1 cellular context compared by ENCODE assay signal in genomic region chr16:11630230-11631056, GRCh38.
A peak's percentile ranks its signal among the peaks of the same experiment; 100 is the strongest.
TF ChIP-seq lines count a peak whose summit lies in the region.

No MANE protein-coding gene starts in this region.

TF ChIP-seq in HepG2, 621 proteins besides CTCF, POLR2A, EP300 and RAD21 (continued from another document and continues in another):
- TF ChIP-seq RBFOX2 (IDR thresholded peaks at IDR 0.05; ENCODE audit: low read depth, low read length) (no peak), HHEX (CRISPR knock-in tag; IDR thresholded peaks at IDR 0.05) (no peak), ZNF607 (CRISPR knock-in tag; IDR thresholded peaks at IDR 0.05; ENCODE audit: borderline replicate concordance) (no peak), YEATS2 (CRISPR knock-in tag; IDR thresholded peaks at IDR 0.05; ENCODE audit: borderline replicate concordance) (no peak), ZFP37 (CRISPR knock-in tag; IDR thresholded peaks at IDR 0.05; ENCODE audit: borderline replicate concordance) (no peak), NFE2 (CRISPR knock-in tag; IDR thresholded peaks at IDR 0.05) (no peak), IRX3 (CRISPR knock-in tag; IDR thresholded peaks at IDR 0.05; ENCODE audit: borderline replicate concordance, low read depth) (no peak), NFYB (CRISPR knock-in tag; IDR thresholded peaks at IDR 0.05) (no peak), KLF6 (CRISPR knock-in tag; IDR thresholded peaks at IDR 0.05) (no peak), CEBPB (IDR thresholded peaks at IDR 0.05; ENCODE audit: borderline replicate concordance, low read depth, low read length) (peak; percentile 12; the same call in 1 of the 2 replicates), TAF15 (IDR thresholded peaks at IDR 0.05; ENCODE audit: low read depth, low read length, poor library complexity, severe bottlenecking) (no peak), ELF1 (CRISPR knock-in tag; IDR thresholded peaks at IDR 0.05) (no peak), ZNF34 (CRISPR knock-in tag; IDR thresholded peaks at IDR 0.05; ENCODE audit: borderline replicate concordance) (no peak), HNF4A (CRISPR knock-in tag; IDR thresholded peaks at IDR 0.05) (0 out of 2 replicates have a peak, but pooled peaks have one; percentile 4), ASH2L (IDR thresholded peaks at IDR 0.05; ENCODE audit: insufficient read length, low read depth, low read length) (peak; percentile 25), FOSL2 (CRISPR knock-in tag; IDR thresholded peaks at IDR 0.05) (peak; percentile 21; the same call in 1 of the 2 replicates), ZNF350 (CRISPR knock-in tag; IDR thresholded peaks at IDR 0.05; ENCODE audit: borderline replicate concordance, low read depth) (peak; percentile 63), MAFF (IDR thresholded peaks at IDR 0.05; ENCODE audit: low read depth, low read length) (no peak), RFXAP (CRISPR knock-in tag; IDR thresholded peaks at IDR 0.05; ENCODE audit: borderline replicate concordance) (no peak), UBTF (CRISPR knock-in tag; IDR thresholded peaks at IDR 0.05) (no peak; the same call in 1 of the 2 replicates), HNRNPL (IDR thresholded peaks at IDR 0.05; ENCODE audit: low read depth, low read length) (no peak), NFKB2 (CRISPR knock-in tag; IDR thresholded peaks at IDR 0.05; ENCODE audit: borderline replicate concordance) (peak; percentile 37; the same call in 1 of the 2 replicates), ZNF878 (CRISPR knock-in tag; IDR thresholded peaks at IDR 0.05) (no peak), KAT2B (IDR thresholded peaks at IDR 0.05; ENCODE audit: borderline replicate concordance, low read depth, low read length) (no peak), MXD3 (CRISPR knock-in tag; IDR thresholded peaks at IDR 0.05) (no peak), TOE1 (CRISPR knock-in tag; IDR thresholded peaks at IDR 0.05) (no peak), ZNF205 (CRISPR knock-in tag; IDR thresholded peaks at IDR 0.05) (no peak), ATF7 (IDR thresholded peaks at IDR 0.05) (no peak), ATF7 (CRISPR knock-in tag; IDR thresholded peaks at IDR 0.05) (no peak), PITX1 (CRISPR knock-in tag; IDR thresholded peaks at IDR 0.05) (0 out of 2 replicates have a peak, but pooled peaks have one; percentile 24), ZBTB20 (CRISPR knock-in tag; IDR thresholded peaks at IDR 0.05; ENCODE audit: borderline replicate concordance, low read depth) (no peak), ZNF407 (CRISPR knock-in tag; IDR thresholded peaks at IDR 0.05; ENCODE audit: not compliant biosample characterization) (no peak), POLR2AphosphoS2 (IDR thresholded peaks at IDR 0.05; ENCODE audit: low read depth, low read length) (no peak), ZNF292 (CRISPR knock-in tag; IDR thresholded peaks at IDR 0.05; ENCODE audit: borderline replicate concordance, low read depth) (peak; percentile 41; the same call in 1 of the 2 replicates), ZNF841 (CRISPR knock-in tag; IDR thresholded peaks at IDR 0.05; ENCODE audit: borderline replicate concordance) (no peak), ESRRA (CRISPR knock-in tag; IDR thresholded peaks at IDR 0.05; ENCODE audit: low read depth) (no peak), ZNF263 (CRISPR knock-in tag; IDR thresholded peaks at IDR 0.05) (0 out of 2 replicates have a peak, but pooled peaks have one; percentile 32), SOX13 (IDR thresholded peaks at IDR 0.05) (no peak), SOX13 (CRISPR knock-in tag; conservative IDR thresholded peaks at IDR 0.05 in 1 of 2, IDR thresholded peaks at IDR 0.05 in 1 of 2) (no peak)
- TF ChIP-seq, protein P1, sequence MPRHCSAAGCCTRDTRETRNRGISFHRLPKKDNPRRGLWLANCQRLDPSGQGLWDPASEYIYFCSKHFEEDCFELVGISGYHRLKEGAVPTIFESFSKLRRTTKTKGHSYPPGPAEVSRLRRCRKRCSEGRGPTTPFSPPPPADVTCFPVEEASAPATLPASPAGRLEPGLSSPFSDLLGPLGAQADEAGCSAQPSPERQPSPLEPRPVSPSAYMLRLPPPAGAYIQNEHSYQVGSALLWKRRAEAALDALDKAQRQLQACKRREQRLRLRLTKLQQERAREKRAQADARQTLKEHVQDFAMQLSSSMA (CRISPR knock-in tag; IDR thresholded peaks at IDR 0.05): no peak
- TF ChIP-seq, protein P2, sequence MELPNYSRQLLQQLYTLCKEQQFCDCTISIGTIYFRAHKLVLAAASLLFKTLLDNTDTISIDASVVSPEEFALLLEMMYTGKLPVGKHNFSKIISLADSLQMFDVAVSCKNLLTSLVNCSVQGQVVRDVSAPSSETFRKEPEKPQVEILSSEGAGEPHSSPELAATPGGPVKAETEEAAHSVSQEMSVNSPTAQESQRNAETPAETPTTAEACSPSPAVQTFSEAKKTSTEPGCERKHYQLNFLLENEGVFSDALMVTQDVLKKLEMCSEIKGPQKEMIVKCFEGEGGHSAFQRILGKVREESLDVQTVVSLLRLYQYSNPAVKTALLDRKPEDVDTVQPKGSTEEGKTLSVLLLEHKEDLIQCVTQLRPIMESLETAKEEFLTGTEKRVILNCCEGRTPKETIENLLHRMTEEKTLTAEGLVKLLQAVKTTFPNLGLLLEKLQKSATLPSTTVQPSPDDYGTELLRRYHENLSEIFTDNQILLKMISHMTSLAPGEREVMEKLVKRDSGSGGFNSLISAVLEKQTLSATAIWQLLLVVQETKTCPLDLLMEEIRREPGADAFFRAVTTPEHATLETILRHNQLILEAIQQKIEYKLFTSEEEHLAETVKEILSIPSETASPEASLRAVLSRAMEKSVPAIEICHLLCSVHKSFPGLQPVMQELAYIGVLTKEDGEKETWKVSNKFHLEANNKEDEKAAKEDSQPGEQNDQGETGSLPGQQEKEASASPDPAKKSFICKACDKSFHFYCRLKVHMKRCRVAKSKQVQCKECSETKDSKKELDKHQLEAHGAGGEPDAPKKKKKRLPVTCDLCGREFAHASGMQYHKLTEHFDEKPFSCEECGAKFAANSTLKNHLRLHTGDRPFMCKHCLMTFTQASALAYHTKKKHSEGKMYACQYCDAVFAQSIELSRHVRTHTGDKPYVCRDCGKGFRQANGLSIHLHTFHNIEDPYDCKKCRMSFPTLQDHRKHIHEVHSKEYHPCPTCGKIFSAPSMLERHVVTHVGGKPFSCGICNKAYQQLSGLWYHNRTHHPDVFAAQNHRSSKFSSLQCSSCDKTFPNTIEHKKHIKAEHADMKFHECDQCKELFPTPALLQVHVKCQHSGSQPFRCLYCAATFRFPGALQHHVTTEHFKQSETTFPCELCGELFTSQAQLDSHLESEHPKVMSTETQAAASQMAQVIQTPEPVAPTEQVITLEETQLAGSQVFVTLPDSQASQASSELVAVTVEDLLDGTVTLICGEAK (IDR thresholded peaks at IDR 0.05): no peak
- TF ChIP-seq, protein P2 (CRISPR knock-in tag; IDR thresholded peaks at IDR 0.05): no peak
